Comparison of ENCODE assay signal across 26 cellular contexts in genomic region chr3:30581982-30582381, GRCh38. TPM values are rescaled to one million over a fixed set of nuclear protein-coding genes. Genes with fewer than 3 reads are reported as not detected.
DNase-seq lines count a peak whose midpoint lies in the region; ATAC-seq, FAIRE-seq and TF ChIP-seq lines count a peak whose summit lies in the region.
"Had no signal": no experiment of that assay in that cellular context is flagged by ENCODE, and none has a peak within 500 bp of the region (broad histone marks: within the 10 kb centered on the region; RNA-seq: fewer than 3 reads in every experiment).

No MANE protein-coding gene starts in this region.

- H3K27ac Mint-ChIP-seq in astrocyte (ENCODE audit: unreplicated experiment) (no peak overlapping the region), chondrocyte (ENCODE audit: unreplicated experiment) (no peak overlapping the region)
- H3K27ac Mint-ChIP-seq: B cell; CD8-positive, alpha-beta T cell had no signal

- CTCF ChIA-PET in mammary epithelial cell (lab: Charles Lee; ENCODE audit: low non-redundant PET), result no interaction called here

- no peak for ATAC-seq in Right ventricle myocardium inferior
- ATAC-seq: CD8-positive, alpha-beta T cell; PC-3 had no signal

- H3K23ac ChIP-seq in mesenchymal stem cell (ENCODE audit: low read length in 2 of 2), result no peak overlapping the region

- H3K36me3 Mint-ChIP-seq in astrocyte (ENCODE audit: low read depth, unreplicated experiment), result no peaks in the 10 kb centered on the region
- no peaks in the 10 kb centered on the region for H3K36me3 Mint-ChIP-seq in chondrocyte (ENCODE audit: low read depth)
- H3K36me3 Mint-ChIP-seq: CD8-positive, alpha-beta T cell had no signal

- peak overlapping the region; percentile 77 for H2AK5ac ChIP-seq in mesenchymal stem cell (ENCODE audit: low read length, severe bottlenecking)

- TF ChIP-seq POLR2A in breast epithelium (IDR thresholded peaks at IDR 0.05), result no peak

- WGBS in mammary epithelial cell (ENCODE audit: low coverage, missing lambda C conversion rate), result 44% methylated on average over 2 of the region's 2 CpGs
- WGBS in mesenchymal stem cell, result 98% methylated on average over 2 of the region's 2 CpGs

- H3K27me3 Mint-ChIP-seq in astrocyte (ENCODE audit: low read depth, unreplicated experiment) (no peaks in the 10 kb centered on the region), chondrocyte (ENCODE audit: low read depth) (no peaks in the 10 kb centered on the region)
- H3K27me3 Mint-ChIP-seq: B cell had no signal

- H3K27ac ChIP-seq in mammary epithelial cell (ENCODE audit: insufficient read depth, low read depth, low read length) (no peak overlapping the region), breast epithelium (no peak overlapping the region), astrocyte (ENCODE audit: low read depth, low read length) (no peak overlapping the region), mesenchymal stem cell (ENCODE audit: low read length, poor library complexity, severe bottlenecking) (no peak overlapping the region)
- H3K27ac ChIP-seq: 22Rv1, C4-2B had no signal

- H3K4me2 ChIP-seq in mammary epithelial cell (ENCODE audit: insufficient read depth, low read depth, low read length) (no peak overlapping the region), astrocyte (ENCODE audit: low read length) (no peak overlapping the region), mesenchymal stem cell (ENCODE audit: low read length, poor library complexity, severe bottlenecking) (no peak overlapping the region)

- H2AFZ ChIP-seq in mammary epithelial cell (ENCODE audit: low read depth, low read length) (peak overlapping the region; percentile 49), astrocyte (ENCODE audit: low read depth, low read length) (no peak overlapping the region), mesenchymal stem cell (ENCODE audit: low read depth, low read length) (no peak overlapping the region)

- no peak for TF ChIP-seq CTCF in mammary epithelial cell (conservative IDR thresholded peaks at IDR 0.05 in 1 of 2, IDR thresholded peaks at IDR 0.05 in 1 of 2; ENCODE audit: extremely low read depth in 1 of 2, insufficient read depth in 1 of 2, low read depth in 1 of 2, low read length in 2 of 2)
- no peak for TF ChIP-seq CTCF in breast epithelium (IDR thresholded peaks at IDR 0.05)
- no peak for TF ChIP-seq CTCF in astrocyte (IDR thresholded peaks at IDR 0.05; ENCODE audit: insufficient read depth, low read depth, low read length)
- TF ChIP-seq CTCF in chondrocyte (IDR thresholded peaks at IDR 0.05), result no peak

- no peak overlapping the region for H4K91ac ChIP-seq in mesenchymal stem cell (ENCODE audit: low read length)

- no peaks in the 10 kb centered on the region for H4K20me1 ChIP-seq in mammary epithelial cell (ENCODE audit: insufficient read depth, low read length)
- no peaks in the 10 kb centered on the region for H4K20me1 ChIP-seq in astrocyte (ENCODE audit: insufficient read depth, low read length)

- no peak overlapping the region for H3K4ac ChIP-seq in mesenchymal stem cell (ENCODE audit: low read depth in 1 of 2, low read length in 2 of 2)

- no peaks in the 10 kb centered on the region for H3K79me1 ChIP-seq in mesenchymal stem cell (replicated peaks; ENCODE audit: low read length, poor library complexity, severe bottlenecking)

- peak; percentile 23 for FAIRE-seq in astrocyte (lab: Jason Lieb, UNC)
- FAIRE-seq: HTR-8/SVneo had no signal

- H3K9ac ChIP-seq in mammary epithelial cell (ENCODE audit: insufficient read depth, low read length), result no peak overlapping the region
- H3K9ac ChIP-seq in astrocyte (ENCODE audit: low read length), result no peak overlapping the region
- no peak overlapping the region for H3K9ac ChIP-seq in mesenchymal stem cell (ENCODE audit: low read length)

- no peaks in the 10 kb centered on the region for H3K36me3 ChIP-seq in mammary epithelial cell (ENCODE audit: insufficient read depth, low read length)
- H3K36me3 ChIP-seq in breast epithelium, result no peaks in the 10 kb centered on the region
- H3K36me3 ChIP-seq in astrocyte (ENCODE audit: insufficient read depth, low read length), result no peaks in the 10 kb centered on the region
- H3K36me3 ChIP-seq in mesenchymal stem cell (ENCODE audit: control insufficient read depth in 1 of 2, insufficient read depth in 2 of 2, low read depth in 1 of 2, low read length in 2 of 2), result no peaks in the 10 kb centered on the region
- H3K36me3 ChIP-seq: MG63 had no signal

- no peak overlapping the region for H3K18ac ChIP-seq in mesenchymal stem cell (ENCODE audit: low read depth in 1 of 2, low read length in 2 of 2)

- H4K8ac ChIP-seq in mesenchymal stem cell (ENCODE audit: low read length), result no peak overlapping the region

- intact Hi-C loops in mammary epithelial cell (cut with micrococcal nuclease) (no loop called here), breast epithelium (cut with DNase I; ENCODE audit: low total_unique reads) (no loop called here), Right ventricle myocardium inferior (cut with DNase I) (no loop called here)

- H3K27me3 ChIP-seq in mammary epithelial cell (ENCODE audit: insufficient read depth, low read length), result no peaks in the 10 kb centered on the region
- no peaks in the 10 kb centered on the region for H3K27me3 ChIP-seq in breast epithelium
- no peaks in the 10 kb centered on the region for H3K27me3 ChIP-seq in astrocyte (ENCODE audit: insufficient read depth, low read length)
- H3K27me3 ChIP-seq in mesenchymal stem cell (ENCODE audit: control insufficient read depth in 1 of 2, insufficient read depth in 1 of 2, low read length in 2 of 2), result no peaks in the 10 kb centered on the region
- H3K27me3 ChIP-seq: MG63 had no signal

- H2BK12ac ChIP-seq in mesenchymal stem cell (ENCODE audit: low read length in 2 of 2), result no peak overlapping the region

- H3K14ac ChIP-seq in mesenchymal stem cell (ENCODE audit: low read length in 2 of 2), result no peak overlapping the region

- DNase-seq in mammary epithelial cell (no peak), breast epithelium (ENCODE audit: low spot score in 2 of 2) (no peak), astrocyte (ENCODE audit: low read depth) (no peak), mesenchymal stem cell (no peak), Right ventricle myocardium inferior (ENCODE audit: missing footprints) (no peak), chondrocyte (ENCODE audit: low spot score) (no peak)
- no peak for DNase-seq in activated effector memory CD4-positive, alpha-beta T cell treated with Interleukin-2 at 50 U/mL for 16 hours
- DNase-seq: CD8-positive, alpha-beta T cell; DMS153; DND-41; H9; KG1; MG63; NCI-H1105 treated with DMSO at 0.1 percent for 48 hours; NCI-H146; NCI-H1930; NCI-H2107; NCI-H524; NCI-H82; NK-92 treated with Interleukin-12 subunit alpha and Interleukin-12 subunit beta, amount 100 ng/mL, for 24 hours; PC-3; SHP77 had no signal

- dilution Hi-C loops in mammary epithelial cell (cut with HindIII; ENCODE audit: low sequenced_read_pairs), result no loop called here

- H3K79me2 ChIP-seq in mammary epithelial cell (ENCODE audit: insufficient read depth, low read length) (no peaks in the 10 kb centered on the region), astrocyte (ENCODE audit: insufficient read depth, low read length) (no peaks in the 10 kb centered on the region)

- no peaks in the 10 kb centered on the region for H3K9me3 ChIP-seq in mammary epithelial cell (replicated peaks; ENCODE audit: insufficient read depth, low read length)
- H3K9me3 ChIP-seq in breast epithelium, result no peaks in the 10 kb centered on the region
- H3K9me3 ChIP-seq in astrocyte (ENCODE audit: insufficient read depth, low read depth, low read length), result no peaks in the 10 kb centered on the region
- H3K9me3 ChIP-seq in mesenchymal stem cell (ENCODE audit: control insufficient read depth, low read length), result no peaks in the 10 kb centered on the region
- H3K9me3 ChIP-seq: MG63 had no signal

- H3K4me3 ChIP-seq in mammary epithelial cell (replicated peaks in 1 of 3; ENCODE audit: insufficient read depth in 1 of 3, low read depth in 2 of 3, low read length in 3 of 3) (no peak overlapping the region), breast epithelium (no peak overlapping the region), astrocyte (ENCODE audit: insufficient read depth, low read depth, low read length) (no peak overlapping the region), mesenchymal stem cell (ENCODE audit: insufficient read depth in 1 of 2, low read depth in 1 of 2, low read length in 2 of 2) (no peak overlapping the region)
- H3K4me3 ChIP-seq: MG63 had no signal

- BruUV-seq in mammary epithelial cell (replicated peaks; lab: Mats Ljungman, UMichigan), result no TSS peak

- no peak overlapping the region for H2BK5ac ChIP-seq in mesenchymal stem cell (ENCODE audit: low read depth, low read length, poor library complexity, severe bottlenecking)

- peaks cover 44% of the 10 kb centered on the region for H3K4me1 ChIP-seq in mammary epithelial cell (ENCODE audit: insufficient read depth, low read length)
- peaks cover 0 to 7% of the 10 kb centered on the region in 2 donors for H3K4me1 ChIP-seq in breast epithelium
- peaks cover 15% of the 10 kb centered on the region for H3K4me1 ChIP-seq in astrocyte (ENCODE audit: insufficient read depth, low read length)
- peaks cover 7% of the 10 kb centered on the region for H3K4me1 ChIP-seq in mesenchymal stem cell (ENCODE audit: control insufficient read depth, insufficient read depth, low read depth, low read length)

- in situ Hi-C loops in mammary epithelial cell (cut with MboI; ENCODE audit: low sequenced_read_pairs in 2 of 2), result no loop called here

- no peak overlapping the region for H2BK120ac ChIP-seq in mesenchymal stem cell (ENCODE audit: low read depth, low read length)

- H3K4me3 Mint-ChIP-seq in astrocyte (ENCODE audit: unreplicated experiment) (no peak overlapping the region), chondrocyte (ENCODE audit: unreplicated experiment) (no peak overlapping the region)
- H3K4me3 Mint-ChIP-seq: B cell; CD8-positive, alpha-beta T cell; H9 had no signal

- H3K4me1 Mint-ChIP-seq in astrocyte (ENCODE audit: low read depth, unreplicated experiment) (peaks cover 18% of the 10 kb centered on the region), chondrocyte (ENCODE audit: low read depth) (peaks cover 20% of the 10 kb centered on the region)

- H3K9me3 Mint-ChIP-seq in astrocyte (ENCODE audit: unreplicated experiment) (no peaks in the 10 kb centered on the region), chondrocyte (ENCODE audit: low read depth) (no peaks in the 10 kb centered on the region)
- H3K9me3 Mint-ChIP-seq: CD8-positive, alpha-beta T cell; H9 had no signal

- no peak overlapping the region for H2BK15ac ChIP-seq in mesenchymal stem cell (ENCODE audit: low read depth, poor library complexity, severe bottlenecking)

RNA-seq across cellular contexts. Expression of gene TGFBR2, which starts 24.4 kb away (rescaled TPM):
- total RNA-seq in mammary epithelial cell, result 100 to 1,000 TPM; 149 to 179 TPM
- polyA plus RNA-seq in mammary epithelial cell, result 289 TPM
- 320 TPM for polyA minus RNA-seq in mammary epithelial cell
- 100 to 1,000 TPM; 205 to 281 (median 243) TPM for total RNA-seq in breast epithelium
- 39.9 and 44.1 TPM in 2 replicates for total RNA-seq in astrocyte
- 195 TPM for polyA plus RNA-seq in mesenchymal stem cell (2013, experiment 1 of 2)
- 202 TPM for polyA plus RNA-seq in mesenchymal stem cell (2013, experiment 2 of 2)
- 186 TPM for total RNA-seq in Right ventricle myocardium inferior
- total RNA-seq in chondrocyte, result 25.7 to 52.2 TPM (median 28.4 TPM) in 3 replicates
